In genomic region chr6:30647039-30647801, GRCh38 we compare ENCODE assay signal across 8 cellular contexts. TPM values are rescaled to one million over a fixed set of nuclear protein-coding genes. Genes with fewer than 3 reads are reported as not detected.
DNase-seq lines count a peak whose midpoint lies in the region; ATAC-seq, FAIRE-seq and TF ChIP-seq lines count a peak whose summit lies in the region.

Gene C6orf136 (plus strand): TSS chr6:30647133. CDS start chr6:30647232, 99 bp downstream.

- H3K4me3 ChIP-seq in left ventricle myocardium inferior: peak within 1 kb of the TSS; percentile 99
- peak within 1 kb of the TSS; percentile 89 to 90 for H3K4me3 ChIP-seq in prostate gland

- H3K9me3 ChIP-seq in left ventricle myocardium inferior (replicated peaks): no peaks in the 10 kb centered on the region
- H3K9me3 ChIP-seq in prostate gland: no peaks in the 10 kb centered on the region

- H3K27me3 ChIP-seq in left ventricle myocardium inferior (ENCODE audit: low read depth) (no peaks in the 10 kb centered on the region), prostate gland (replicated peaks; ENCODE audit: insufficient read depth) (no peaks in the 10 kb centered on the region)

- H3K4me1 ChIP-seq in left ventricle myocardium inferior (peaks cover 34% of the 10 kb centered on the region), prostate gland (replicated peaks) (no peaks in the 10 kb centered on the region)

- 0% methylated on average over 65 of the region's 76 CpGs for WGBS in prostate gland

- DNase-seq in GM12891 (ENCODE audit: insufficient read length, low spot score): peak; percentile 94
- peak; percentile 80 for DNase-seq in NCI-H1436 treated with DMSO at 0.1 percent for 48 hours (lab: John Stamatoyannopoulos, UW)
- peak in 4 of 5 donors; percentile 65 to 96 (median 90) for DNase-seq in T-helper 1 cell
- peak; percentile 84 for DNase-seq in amniotic epithelial cell (ENCODE audit: low read depth)
- peak; percentile 67 for DNase-seq in left ventricle myocardium inferior
- DNase-seq in prostate gland (ENCODE audit: low spot score): peak; percentile 90
- DNase-seq in urothelium cell line (ENCODE audit: low spot score): peak; percentile 85

- intact Hi-C loops in left ventricle myocardium inferior (cut with micrococcal nuclease): no loop called here
- intact Hi-C loops in prostate gland (cut with DNase I): no loop called here

- no peak for TF ChIP-seq CTCF in left ventricle myocardium inferior (IDR thresholded peaks at IDR 0.05; ENCODE audit: borderline replicate concordance)
- peak in 1 of 4 experiments; percentile 2 for TF ChIP-seq CTCF in prostate gland (IDR thresholded peaks at IDR 0.05)

- no peak; the same call in none of the 2 replicates for TF ChIP-seq POLR2A in GM12891 (IDR thresholded peaks at IDR 0.05; ENCODE audit: low read depth, low read length)
- no peak for TF ChIP-seq POLR2A in prostate gland (IDR thresholded peaks at IDR 0.05)

- H3K36me3 ChIP-seq in left ventricle myocardium inferior: peaks cover 37% of the 10 kb centered on the region
- H3K36me3 ChIP-seq in prostate gland: peaks cover 0 to under 1% of the 10 kb centered on the region in 2 donors

- FAIRE-seq in GM12891 (lab: Jason Lieb, UNC) (no peak), urothelium cell line (lab: Jason Lieb, UNC) (no peak)

- ATAC-seq in HG02840 (IDR thresholded peaks at IDR 0.05; ENCODE audit: low FRiP score, unreplicated experiment): peak; percentile 68

- H3K27ac ChIP-seq in left ventricle myocardium inferior (replicated peaks) (peak within 1 kb of the TSS; percentile 99), prostate gland (peak within 1 kb of the TSS; percentile 94 to 96)

TF ChIP-seq in GM12891, 5 proteins besides CTCF, POLR2A, EP300 and RAD21:
- no peak for TF ChIP-seq POU2F2 (IDR thresholded peaks at IDR 0.05; ENCODE audit: low read depth, low read length)
- no peak for TF ChIP-seq SPI1 (IDR thresholded peaks at IDR 0.05; ENCODE audit: low read depth, low read length)
- TF ChIP-seq TAF1 (IDR thresholded peaks at IDR 0.05; ENCODE audit: low read depth, low read length): 0 out of 2 replicates have a peak, but pooled peaks have one; percentile 34
- TF ChIP-seq POLR2AphosphoS5 (IDR thresholded peaks at IDR 0.05; ENCODE audit: low read depth, low read length): peak; percentile 50; the same call in 1 of the 2 replicates
TF ChIP-seq in GM12891: peak in this region for 2.

RNA-seq across cellular contexts. Expression of gene C6orf136, which starts in this region (rescaled TPM):
- polyA plus RNA-seq in GM12891 (2012; ENCODE audit: low read depth, missing spikeins): 13.7 TPM
- total RNA-seq in left ventricle myocardium inferior: 57.3 TPM
- 10 to 100 TPM; 12.8 to 18.5 TPM for total RNA-seq in prostate gland

Comparison
In these comparisons a context has a peak if more than half of its experiments do, and no peak if none do; other contexts are left out.
1. Peak in every context shown above with its lines: DNase-seq, ATAC-seq, H3K4me3 ChIP-seq and H3K27ac ChIP-seq.